Comparison of ENCODE assay signal across 9 cellular contexts in the genomic region with DNA sequence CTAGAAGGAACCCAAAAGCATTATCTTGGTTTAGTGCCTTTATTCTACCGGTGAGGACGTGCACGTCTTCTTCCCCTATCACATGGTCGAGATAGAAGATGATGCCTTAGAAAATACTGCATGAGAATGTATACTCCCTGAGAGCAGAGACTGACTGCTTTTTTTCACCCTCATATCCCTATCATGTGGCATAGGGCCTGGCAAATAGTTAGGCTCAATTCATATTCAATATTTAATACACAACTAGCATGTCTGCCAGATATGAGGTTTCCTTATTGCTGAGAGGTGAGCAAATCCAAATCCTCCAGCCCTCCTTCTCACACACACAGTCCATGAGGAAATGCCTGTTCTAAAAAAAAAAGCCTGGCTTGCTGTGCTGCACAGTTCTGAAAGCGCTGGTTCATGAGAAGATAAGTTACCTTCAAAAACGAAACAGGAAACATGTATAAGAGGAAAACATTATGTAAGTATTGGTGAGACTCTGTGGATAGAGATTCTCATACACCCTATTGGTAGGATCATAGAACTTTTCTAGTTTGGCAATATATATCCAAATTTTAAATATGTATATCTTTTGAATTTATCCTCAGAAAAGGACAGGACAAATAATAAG. TPM values are rescaled to one million over a fixed set of nuclear protein-coding genes. Genes with fewer than 3 reads are reported as not detected.
DNase-seq lines count a peak whose midpoint lies in the region; ATAC-seq lines count a peak whose summit lies in the region.
"Had no signal": no experiment of that assay in that cellular context is flagged by ENCODE, and none has a peak within 500 bp of the region (broad histone marks: within the 10 kb centered on the region; RNA-seq: fewer than 3 reads in every experiment).

No MANE protein-coding gene starts in this region.

- no peak overlapping the region for H3K4me2 ChIP-seq in neuronal stem cell (ENCODE audit: insufficient read depth, low read length, poor library complexity, severe bottlenecking)

- no peak overlapping the region for H3K27ac ChIP-seq in ACC112 (ENCODE audit: low read depth, low read length)
- H3K27ac ChIP-seq in duodenal mucosa (ENCODE audit: low read depth, low read length), result no peak overlapping the region
- no peak overlapping the region for H3K27ac ChIP-seq in neuronal stem cell (replicated peaks; ENCODE audit: low read length)

- no peak overlapping the region for H2BK12ac ChIP-seq in neuronal stem cell (ENCODE audit: low read length)

- no peak overlapping the region for H3K18ac ChIP-seq in neuronal stem cell (ENCODE audit: low read length)

- no peaks in the 10 kb centered on the region for H3K79me1 ChIP-seq in neuronal stem cell (ENCODE audit: low read depth, low read length)

- no peaks in the 10 kb centered on the region for H3K4me1 ChIP-seq in ACC112 (ENCODE audit: control insufficient read depth, insufficient read depth, low read length, unreplicated experiment)
- peaks cover 9 to 14% of the 10 kb centered on the region in 2 donors for H3K4me1 ChIP-seq in duodenal mucosa (ENCODE audit: control insufficient read depth in 1 of 2, insufficient read depth in 2 of 2, low read length in 2 of 2)
- H3K4me1 ChIP-seq in neuronal stem cell (ENCODE audit: control insufficient read depth in 2 of 2, insufficient read depth in 1 of 2, low read depth in 1 of 2, low read length in 2 of 2), result peaks cover 0 to 1% of the 10 kb centered on the region in 2 donors

- H3K9me3 ChIP-seq in duodenal mucosa (ENCODE audit: control insufficient read depth in 1 of 2, low read length in 2 of 2) (no peaks in the 10 kb centered on the region), neuronal stem cell (replicated peaks in 1 of 2; ENCODE audit: control insufficient read depth in 2 of 2, insufficient read depth in 1 of 2, low read depth in 1 of 2, low read length in 2 of 2) (peaks cover 0 to 2% of the 10 kb centered on the region in 2 donors)

- H3K9ac ChIP-seq in duodenal mucosa (ENCODE audit: low read depth in 1 of 2, low read length in 2 of 2) (peak overlapping the region; percentile 1 to 44), neuronal stem cell (ENCODE audit: low read depth, low read length, poor library complexity) (no peak overlapping the region)

- H2BK15ac ChIP-seq in neuronal stem cell (ENCODE audit: low read length), result no peak overlapping the region

- H2BK120ac ChIP-seq in neuronal stem cell (ENCODE audit: low read depth, low read length), result no peak overlapping the region

- H3K23ac ChIP-seq in neuronal stem cell (ENCODE audit: low read depth, low read length, poor library complexity), result no peak overlapping the region

- H3K27me3 ChIP-seq in ACC112 (ENCODE audit: insufficient read depth, low read length) (no peaks in the 10 kb centered on the region), duodenal mucosa (ENCODE audit: control insufficient read depth in 1 of 2, insufficient read depth in 2 of 2, low read length in 2 of 2) (no peaks in the 10 kb centered on the region), neuronal stem cell (ENCODE audit: control insufficient read depth in 3 of 3, insufficient read depth in 3 of 3, low read depth in 1 of 3, low read length in 3 of 3) (no peaks in the 10 kb centered on the region)

- no peak overlapping the region for H4K8ac ChIP-seq in neuronal stem cell (ENCODE audit: low read depth, low read length)

- no peak overlapping the region for H2AK5ac ChIP-seq in neuronal stem cell (ENCODE audit: low read depth, low read length)

- no peak overlapping the region for H4K91ac ChIP-seq in neuronal stem cell (ENCODE audit: low read depth, low read length, poor library complexity)

- no peaks in the 10 kb centered on the region for H3K79me2 ChIP-seq in ACC112 (ENCODE audit: control insufficient read depth, insufficient read depth, low read length, unreplicated experiment)

- H3K14ac ChIP-seq in neuronal stem cell (ENCODE audit: low read length), result no peak overlapping the region

- H3K4me3 ChIP-seq in ACC112 (ENCODE audit: low read depth, low read length) (no peak overlapping the region), duodenal mucosa (ENCODE audit: low read depth in 1 of 2, low read length in 2 of 2) (no peak overlapping the region), neuronal stem cell (ENCODE audit: low read length in 2 of 2) (no peak overlapping the region)

- DNase-seq in NAMALWA (ENCODE audit: low spot score), result peak; percentile 60
- no peak for DNase-seq in neuronal stem cell (ENCODE audit: low spot score)
- DNase-seq in NCI-H748 treated with DMSO at 0.1 percent for 48 hours (lab: John Stamatoyannopoulos, UW), result no peak
- DNase-seq: NCI-H2081 had no signal

- H3K4ac ChIP-seq in neuronal stem cell (ENCODE audit: low read length), result no peak overlapping the region

- H3K36me3 ChIP-seq in ACC112 (ENCODE audit: insufficient read depth, low read length) (no peaks in the 10 kb centered on the region), duodenal mucosa (ENCODE audit: control insufficient read depth in 1 of 2, insufficient read depth in 2 of 2, low read length in 2 of 2) (no peaks in the 10 kb centered on the region), neuronal stem cell (replicated peaks in 1 of 2; ENCODE audit: control insufficient read depth in 2 of 2, insufficient read depth in 2 of 2, low read length in 2 of 2) (no peaks in the 10 kb centered on the region)

- ATAC-seq in GM19438 (IDR thresholded peaks at IDR 0.05; ENCODE audit: low read depth, unreplicated experiment) (peak; percentile 83), GM19455 (IDR thresholded peaks at IDR 0.05; ENCODE audit: unreplicated experiment) (no peak), HG02759 (IDR thresholded peaks at IDR 0.05; ENCODE audit: unreplicated experiment) (no peak)

- no peak overlapping the region for H2BK5ac ChIP-seq in neuronal stem cell (ENCODE audit: low read length)

- H2AFZ ChIP-seq in ACC112 (ENCODE audit: low read length, unreplicated experiment) (peak overlapping the region; percentile 3), neuronal stem cell (ENCODE audit: low read length) (no peak overlapping the region)

- WGBS in neuronal stem cell (ENCODE audit: extremely low coverage in 2 of 2, insufficient read length in 2 of 2, insufficient replicate concordance in 1 of 2), 2 donors, result no CpG with 5 or more reads among the region's 6 CpGs

RNA-seq across cellular contexts. Expression of a gene that starts 15.5 kb away (rescaled TPM):
- 20.2 TPM for polyA plus RNA-seq in neuronal stem cell (2013, experiment 1 of 2)
- polyA plus RNA-seq in neuronal stem cell (2013, experiment 2 of 2), result 21.8 TPM
